In genomic region chr2:131478074-131478854, GRCh38 we compare ENCODE assay signal across 16 cellular contexts. TPM values are rescaled to one million over a fixed set of nuclear protein-coding genes. Genes with fewer than 3 reads are reported as not detected.
"Had no signal": no experiment of that assay in that cellular context is flagged by ENCODE, and none has a peak within 500 bp of the region (broad histone marks: within the 10 kb centered on the region; RNA-seq: fewer than 3 reads in every experiment).

No MANE protein-coding gene starts in this region.

RNA-seq across cellular contexts. Expression of gene TUBA3D, which starts 2.3 kb away (rescaled TPM):
- total RNA-seq: activated B cell treated with CpG ODN at 0.5 μM for 24 hours; activated CD4-positive, alpha-beta memory T cell treated with anti-CD3 and anti-CD28 coated beads for 36 hours; activated CD8-positive, alpha-beta memory T cell treated with anti-CD3 and anti-CD28 coated beads for 36 hours; activated naive CD8-positive, alpha-beta T cell treated with anti-CD3 and anti-CD28 coated beads for 36 hours; activated T-cell treated with anti-CD3 and anti-CD28 coated beads, Interleukin-2, amount 50 U/mL, for 72 hours; activated T-helper 17 cell treated with anti-CD3 and anti-CD28 coated beads, Interleukin-2, amount 50 U/mL, for 72 hours; ascending aorta; breast epithelium; IMR-90; K562; MCF 10A; NCI-H460; RPMI7951; SK-MEL-5; T-cell; T-helper 17 cell had no signal
- polyA plus RNA-seq: IMR-90, K562 had no signal
